13 cellular contexts compared by ENCODE assay signal in genomic region chr16:19474617-19475016, GRCh38. TPM values are rescaled to one million over a fixed set of nuclear protein-coding genes. Genes with fewer than 3 reads are reported as not detected.
"Had no signal": no experiment of that assay in that cellular context is flagged by ENCODE, and none has a peak within 500 bp of the region (broad histone marks: within the 10 kb centered on the region; RNA-seq: fewer than 3 reads in every experiment).

No MANE protein-coding gene starts in this region.

- H3K27ac Mint-ChIP-seq: activated B cell treated with CpG ODN at 0.5 μM for 24 hours; activated CD4-positive, alpha-beta T cell treated with anti-CD3 and anti-CD28 coated beads, Interleukin-2, amount 10 ng/mL, durations not matched to agents 24 days and 14 days; activated naive CD4-positive, alpha-beta T cell treated with anti-CD3 and anti-CD28 coated beads, Interleukin-2, amount 10 ng/mL, durations not matched to agents 7 days and 5 days; natural killer cell had no signal

- H3K4me1 Mint-ChIP-seq: activated B cell treated with CpG ODN at 0.5 μM for 24 hours; activated CD4-positive, alpha-beta T cell treated with anti-CD3 and anti-CD28 coated beads, Interleukin-2, amount 10 ng/mL, durations not matched to agents 24 days and 14 days; activated naive CD4-positive, alpha-beta T cell treated with anti-CD3 and anti-CD28 coated beads, Interleukin-2, amount 10 ng/mL, durations not matched to agents 7 days and 5 days; natural killer cell had no signal

- H3K36me3 Mint-ChIP-seq: activated naive CD4-positive, alpha-beta T cell treated with anti-CD3 and anti-CD28 coated beads, Interleukin-2, amount 10 ng/mL, durations not matched to agents 7 days and 5 days; natural killer cell had no signal

- DNase-seq: activated B cell treated with CpG ODN at 0.5 μM for 24 hours; activated CD4-positive, alpha-beta T cell treated with anti-CD3 and anti-CD28 coated beads, Interleukin-2, amount 10 ng/mL, durations not matched to agents 24 days and 14 days; activated naive CD4-positive, alpha-beta T cell treated with anti-CD3 and anti-CD28 coated beads, Interleukin-2, amount 10 ng/mL, durations not matched to agents 7 days and 5 days; caudate nucleus; effector CD4-positive, alpha-beta T cell; gastrocnemius medialis; left lung; natural killer cell; stimulated activated CD4-positive, alpha-beta T cell treated with anti-CD3 and anti-CD28 coated beads, Interleukin-12 subunit alpha, Interleukin-12 subunit beta, amount 100 ng/mL, for 4 hours; stimulated activated naive CD4-positive, alpha-beta T cell; upper lobe of left lung had no signal

- H3K4me3 ChIP-seq: coronary artery, gastrocnemius medialis, left lung, upper lobe of left lung had no signal

- H3K9me3 ChIP-seq: gastrocnemius medialis, left lung, upper lobe of left lung had no signal

- H3K4me3 Mint-ChIP-seq: activated B cell treated with CpG ODN at 0.5 μM for 24 hours; activated CD4-positive, alpha-beta T cell treated with anti-CD3 and anti-CD28 coated beads, Interleukin-2, amount 10 ng/mL, durations not matched to agents 24 days and 14 days; activated naive CD4-positive, alpha-beta T cell treated with anti-CD3 and anti-CD28 coated beads, Interleukin-2, amount 10 ng/mL, durations not matched to agents 7 days and 5 days; natural killer cell had no signal

- H3K4me1 ChIP-seq: gastrocnemius medialis, left lung, upper lobe of left lung had no signal

- H3K36me3 ChIP-seq: gastrocnemius medialis had no signal

- H3K9me3 Mint-ChIP-seq: activated B cell treated with CpG ODN at 0.5 μM for 24 hours; activated CD4-positive, alpha-beta T cell treated with anti-CD3 and anti-CD28 coated beads, Interleukin-2, amount 10 ng/mL, durations not matched to agents 24 days and 14 days; activated naive CD4-positive, alpha-beta T cell treated with anti-CD3 and anti-CD28 coated beads, Interleukin-2, amount 10 ng/mL, durations not matched to agents 7 days and 5 days; natural killer cell had no signal

- H3K27ac ChIP-seq: coronary artery, gastrocnemius medialis, left lung, upper lobe of left lung had no signal

- H3K27me3 ChIP-seq: gastrocnemius medialis, left lung, upper lobe of left lung had no signal

RNA-seq across cellular contexts. Expression of gene TMC5, which starts 56.9 kb away (rescaled TPM):
- total RNA-seq: activated B cell treated with CpG ODN at 0.5 μM for 24 hours; activated CD4-positive, alpha-beta T cell treated with anti-CD3 and anti-CD28 coated beads, Interleukin-2, amount 10 ng/mL, durations not matched to agents 24 days and 14 days; natural killer cell; pulmonary artery endothelial cell had no signal
